9 cellular contexts compared by ENCODE assay signal in the genomic region with DNA sequence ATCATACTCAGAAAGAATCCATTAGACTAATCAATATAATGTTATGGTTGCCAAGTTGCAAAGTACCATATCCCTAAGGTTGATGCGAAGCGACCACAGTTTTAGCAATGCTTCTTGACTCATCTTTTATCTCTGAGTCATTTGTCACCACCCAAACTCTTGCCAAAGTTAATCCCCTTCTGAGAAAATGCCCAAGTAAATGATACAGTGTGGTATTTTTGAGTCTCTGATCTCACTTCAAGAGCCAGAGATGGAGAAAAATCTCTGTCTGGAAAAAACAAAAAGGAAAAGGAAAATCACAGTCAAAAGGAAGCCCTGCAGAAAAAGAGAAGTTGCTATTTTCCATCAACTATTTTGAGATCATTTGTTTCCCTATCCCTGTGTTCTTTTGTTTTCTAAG. TPM values are rescaled to one million over a fixed set of nuclear protein-coding genes. Genes with fewer than 3 reads are reported as not detected.
DNase-seq lines count a peak whose midpoint lies in the region; ATAC-seq and TF ChIP-seq lines count a peak whose summit lies in the region.
"Had no signal": no experiment of that assay in that cellular context is flagged by ENCODE, and none has a peak within 500 bp of the region (broad histone marks: within the 10 kb centered on the region; RNA-seq: fewer than 3 reads in every experiment).

No MANE protein-coding gene starts in this region.

- H3K36me3 Mint-ChIP-seq in neural progenitor cell (no peaks in the 10 kb centered on the region), endothelial cell (ENCODE audit: low read depth, unreplicated experiment) (no peaks in the 10 kb centered on the region)

- H3K36me3 ChIP-seq in DOHH2 (ENCODE audit: control insufficient read depth, low read length) (no peaks in the 10 kb centered on the region), neural progenitor cell (no peaks in the 10 kb centered on the region)

- H3K27me3 ChIP-seq in DOHH2 (ENCODE audit: control insufficient read depth, low read length) (no peaks in the 10 kb centered on the region), neural progenitor cell (no peaks in the 10 kb centered on the region)

- H3K9ac ChIP-seq in neural progenitor cell, result no peak overlapping the region

- peak; percentile 49; the same call in 2 of the 3 replicates for ATAC-seq in SK-N-SH treated with all-trans-retinoic acid at 6 μM for 48 hours

- H3K9me3 ChIP-seq in DOHH2 (ENCODE audit: control insufficient read depth, insufficient read depth, low read length), result no peaks in the 10 kb centered on the region
- no peaks in the 10 kb centered on the region for H3K9me3 ChIP-seq in neural progenitor cell (ENCODE audit: low read depth)

- H3K4me2 ChIP-seq in DOHH2 (ENCODE audit: low read length) (peak overlapping the region; percentile 73), neural progenitor cell (no peak overlapping the region)

- no peaks in the 10 kb centered on the region for H3F3A ChIP-seq in DOHH2 (ENCODE audit: control insufficient read depth, insufficient read depth)
- no peaks in the 10 kb centered on the region for H3F3A ChIP-seq in neural progenitor cell (ENCODE audit: low read depth)

- H3K4me3 ChIP-seq in DOHH2 (ENCODE audit: low read length), result no peak overlapping the region
- no peak overlapping the region for H3K4me3 ChIP-seq in neural progenitor cell

- H3K4me1 Mint-ChIP-seq in neural progenitor cell (peaks cover 3% of the 10 kb centered on the region), endothelial cell (ENCODE audit: unreplicated experiment) (no peaks in the 10 kb centered on the region)

- H3K27me3 Mint-ChIP-seq in neural progenitor cell (ENCODE audit: insufficient read depth, low read depth), result no peaks in the 10 kb centered on the region
- H3K27me3 Mint-ChIP-seq in endothelial cell (ENCODE audit: unreplicated experiment), result peaks cover 6% of the 10 kb centered on the region

- TF ChIP-seq CTCF in DOHH2 (IDR thresholded peaks at IDR 0.05; ENCODE audit: low read depth, low read length, poor library complexity, severe bottlenecking) (no peak), neural progenitor cell (IDR thresholded peaks at IDR 0.05) (no peak), endothelial cell (IDR thresholded peaks at IDR 0.05; ENCODE audit: unreplicated experiment) (no peak)

- no peak overlapping the region for H2AFZ ChIP-seq in neural progenitor cell (replicated peaks)

- H4K20me1 ChIP-seq in DOHH2 (ENCODE audit: control insufficient read depth, insufficient read depth, low read depth, low read length) (no peaks in the 10 kb centered on the region), neural progenitor cell (ENCODE audit: low read depth) (no peaks in the 10 kb centered on the region)

- peak; percentile 14 for DNase-seq in HCEC 1CT
- DNase-seq in kidney glomerular epithelial cell (lab: John Stamatoyannopoulos, UW), result peak; percentile 8
- DNase-seq in neural progenitor cell (ENCODE audit: low spot score), result no peak
- DNase-seq in endothelial cell (ENCODE audit: low spot score), result no peak
- no peak for DNase-seq in NCI-H1436 (lab: John Stamatoyannopoulos, UW)
- no peak for DNase-seq in caudate nucleus (lab: John Stamatoyannopoulos, UW)

- H3K9me3 Mint-ChIP-seq in neural progenitor cell, result no peaks in the 10 kb centered on the region
- no peaks in the 10 kb centered on the region for H3K9me3 Mint-ChIP-seq in endothelial cell (ENCODE audit: unreplicated experiment)

- H3K4me3 Mint-ChIP-seq in neural progenitor cell (no peak overlapping the region), endothelial cell (ENCODE audit: unreplicated experiment) (no peak overlapping the region)

- H3K79me2 ChIP-seq in DOHH2 (ENCODE audit: control insufficient read depth, low read length) (no peaks in the 10 kb centered on the region), neural progenitor cell (ENCODE audit: low read depth) (no peaks in the 10 kb centered on the region)

- no peaks in the 10 kb centered on the region for H3K9me2 ChIP-seq in DOHH2 (replicated peaks; ENCODE audit: control insufficient read depth, low read length)

- H3K27ac Mint-ChIP-seq in neural progenitor cell (no peak overlapping the region), endothelial cell (ENCODE audit: unreplicated experiment) (no peak overlapping the region)

- H3K27ac ChIP-seq in DOHH2 (ENCODE audit: low read depth, low read length) (no peak overlapping the region), neural progenitor cell (no peak overlapping the region), caudate nucleus (ENCODE audit: low read depth, low read length) (no peak overlapping the region)
- H3K27ac ChIP-seq: HL-60 had no signal

- H3K4me1 ChIP-seq in DOHH2 (ENCODE audit: control insufficient read depth, low read length), result peaks cover 36% of the 10 kb centered on the region
- no peaks in the 10 kb centered on the region for H3K4me1 ChIP-seq in neural progenitor cell

TF ChIP-seq in SK-N-SH treated with all-trans-retinoic acid at 6 μM for 48 hours, 23 proteins besides CTCF, POLR2A, EP300 and RAD21:
- TF ChIP-seq, protein P1, sequence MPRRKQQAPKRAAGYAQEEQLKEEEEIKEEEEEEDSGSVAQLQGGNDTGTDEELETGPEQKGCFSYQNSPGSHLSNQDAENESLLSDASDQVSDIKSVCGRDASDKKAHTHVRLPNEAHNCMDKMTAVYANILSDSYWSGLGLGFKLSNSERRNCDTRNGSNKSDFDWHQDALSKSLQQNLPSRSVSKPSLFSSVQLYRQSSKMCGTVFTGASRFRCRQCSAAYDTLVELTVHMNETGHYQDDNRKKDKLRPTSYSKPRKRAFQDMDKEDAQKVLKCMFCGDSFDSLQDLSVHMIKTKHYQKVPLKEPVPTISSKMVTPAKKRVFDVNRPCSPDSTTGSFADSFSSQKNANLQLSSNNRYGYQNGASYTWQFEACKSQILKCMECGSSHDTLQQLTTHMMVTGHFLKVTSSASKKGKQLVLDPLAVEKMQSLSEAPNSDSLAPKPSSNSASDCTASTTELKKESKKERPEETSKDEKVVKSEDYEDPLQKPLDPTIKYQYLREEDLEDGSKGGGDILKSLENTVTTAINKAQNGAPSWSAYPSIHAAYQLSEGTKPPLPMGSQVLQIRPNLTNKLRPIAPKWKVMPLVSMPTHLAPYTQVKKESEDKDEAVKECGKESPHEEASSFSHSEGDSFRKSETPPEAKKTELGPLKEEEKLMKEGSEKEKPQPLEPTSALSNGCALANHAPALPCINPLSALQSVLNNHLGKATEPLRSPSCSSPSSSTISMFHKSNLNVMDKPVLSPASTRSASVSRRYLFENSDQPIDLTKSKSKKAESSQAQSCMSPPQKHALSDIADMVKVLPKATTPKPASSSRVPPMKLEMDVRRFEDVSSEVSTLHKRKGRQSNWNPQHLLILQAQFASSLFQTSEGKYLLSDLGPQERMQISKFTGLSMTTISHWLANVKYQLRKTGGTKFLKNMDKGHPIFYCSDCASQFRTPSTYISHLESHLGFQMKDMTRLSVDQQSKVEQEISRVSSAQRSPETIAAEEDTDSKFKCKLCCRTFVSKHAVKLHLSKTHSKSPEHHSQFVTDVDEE (CRISPR knock-in tag; IDR thresholded peaks at IDR 0.05), result no peak
- TF ChIP-seq ARNTL (CRISPR knock-in tag; IDR thresholded peaks at IDR 0.05; ENCODE audit: borderline replicate concordance, low read depth) (no peak), OSR1 (CRISPR knock-in tag; IDR thresholded peaks at IDR 0.05) (no peak), BACH2 (CRISPR knock-in tag; IDR thresholded peaks at IDR 0.05; ENCODE audit: borderline replicate concordance) (no peak), ISL1 (CRISPR knock-in tag; IDR thresholded peaks at IDR 0.05) (peak; percentile 52; the same call in 1 of the 2 replicates), PPARA (CRISPR knock-in tag; IDR thresholded peaks at IDR 0.05; ENCODE audit: borderline replicate concordance) (no peak)

RNA-seq across cellular contexts. Expression of a gene that starts 26.7 kb away (rescaled TPM):
- total RNA-seq in neural progenitor cell (ENCODE audit: low replicate concordance) (5.4 and 7.9 TPM in 2 replicates), endothelial cell (ENCODE audit: unreplicated experiment) (11.9 TPM)

Comparison
In these comparisons a context has a peak if more than half of its experiments do, and no peak if none do; other contexts are left out.
1. DNase-seq: peak in HCEC 1CT (single experiment) and kidney glomerular epithelial cell (single experiment); none in neural progenitor cell (single experiment), endothelial cell (single experiment), NCI-H1436 (single experiment) and caudate nucleus (0 of 61).